In genomic region chr11:65055538-65055937, GRCh38 we compare ENCODE assay signal across 1 cellular context.
A peak's percentile ranks its signal among the peaks of the same experiment; 100 is the strongest.
TF ChIP-seq lines count a peak whose summit lies in the region.

No MANE protein-coding gene starts in this region.

TF ChIP-seq in HepG2, 621 proteins besides CTCF, POLR2A, EP300 and RAD21:
- TF ChIP-seq, protein P1, sequence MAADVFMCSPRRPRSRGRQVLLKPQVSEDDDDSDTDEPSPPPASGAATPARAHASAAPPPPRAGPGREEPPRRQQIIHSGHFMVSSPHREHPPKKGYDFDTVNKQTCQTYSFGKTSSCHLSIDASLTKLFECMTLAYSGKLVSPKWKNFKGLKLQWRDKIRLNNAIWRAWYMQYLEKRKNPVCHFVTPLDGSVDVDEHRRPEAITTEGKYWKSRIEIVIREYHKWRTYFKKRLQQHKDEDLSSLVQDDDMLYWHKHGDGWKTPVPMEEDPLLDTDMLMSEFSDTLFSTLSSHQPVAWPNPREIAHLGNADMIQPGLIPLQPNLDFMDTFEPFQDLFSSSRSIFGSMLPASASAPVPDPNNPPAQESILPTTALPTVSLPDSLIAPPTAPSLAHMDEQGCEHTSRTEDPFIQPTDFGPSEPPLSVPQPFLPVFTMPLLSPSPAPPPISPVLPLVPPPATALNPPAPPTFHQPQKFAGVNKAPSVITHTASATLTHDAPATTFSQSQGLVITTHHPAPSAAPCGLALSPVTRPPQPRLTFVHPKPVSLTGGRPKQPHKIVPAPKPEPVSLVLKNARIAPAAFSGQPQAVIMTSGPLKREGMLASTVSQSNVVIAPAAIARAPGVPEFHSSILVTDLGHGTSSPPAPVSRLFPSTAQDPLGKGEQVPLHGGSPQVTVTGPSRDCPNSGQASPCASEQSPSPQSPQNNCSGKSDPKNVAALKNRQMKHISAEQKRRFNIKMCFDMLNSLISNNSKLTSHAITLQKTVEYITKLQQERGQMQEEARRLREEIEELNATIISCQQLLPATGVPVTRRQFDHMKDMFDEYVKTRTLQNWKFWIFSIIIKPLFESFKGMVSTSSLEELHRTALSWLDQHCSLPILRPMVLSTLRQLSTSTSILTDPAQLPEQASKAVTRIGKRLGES (CRISPR knock-in tag; IDR thresholded peaks at IDR 0.05; ENCODE audit: borderline replicate concordance) = no peak
- TF ChIP-seq HNRNPK (IDR thresholded peaks at IDR 0.05; ENCODE audit: low read depth, low read length, poor library complexity, severe bottlenecking) = peak; percentile 25
